ENCODE assay signal across 1 cellular context in genomic region chr10:47269294-47269693, GRCh38.
TF ChIP-seq lines count a peak whose summit lies in the region.

No MANE protein-coding gene starts in this region.

TF ChIP-seq in H1, 55 proteins besides CTCF, POLR2A, EP300 and RAD21:
- no peak for TF ChIP-seq RFX5 (IDR thresholded peaks at IDR 0.05; ENCODE audit: borderline replicate concordance, low read depth, low read length)
- TF ChIP-seq MAX (IDR thresholded peaks at IDR 0.05) = no peak
- TF ChIP-seq CTBP2 (IDR thresholded peaks at IDR 0.05; ENCODE audit: borderline replicate concordance, insufficient read depth, insufficient read length, low read length) = no peak
- no peak for TF ChIP-seq KDM1A (IDR thresholded peaks at IDR 0.05; ENCODE audit: borderline replicate concordance, low read length)
- no peak for TF ChIP-seq SP2 (IDR thresholded peaks at IDR 0.05; ENCODE audit: low read length)
